In the genomic region with DNA sequence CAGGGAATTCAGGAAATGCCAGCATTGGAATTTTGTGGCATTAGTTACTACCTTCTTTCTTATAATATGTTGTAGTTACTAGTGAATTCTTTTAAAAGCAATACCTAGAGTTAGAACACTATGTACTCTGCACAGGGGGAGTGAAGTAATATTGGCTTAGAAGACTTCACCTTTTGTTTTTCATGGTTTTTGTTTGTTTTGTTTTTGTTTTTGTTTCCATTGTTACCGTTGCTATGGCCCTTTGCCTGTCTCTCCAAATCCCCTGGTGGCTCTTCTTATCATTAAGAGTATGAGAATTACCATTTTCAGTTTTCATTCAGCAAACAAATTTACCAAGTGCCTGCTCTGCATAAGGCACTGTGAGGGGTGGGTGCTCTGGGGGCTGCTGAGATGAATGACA, we compare ENCODE assay signal across 10 cellular contexts.
DNase-seq lines count a peak whose midpoint lies in the region; ATAC-seq, FAIRE-seq and TF ChIP-seq lines count a peak whose summit lies in the region.
"Had no signal": no experiment of that assay in that cellular context is flagged by ENCODE, and none has a peak within 500 bp of the region (broad histone marks: within the 10 kb centered on the region; RNA-seq: fewer than 3 reads in every experiment).

No MANE protein-coding gene starts in this region.

- H3K4me3 ChIP-seq in HUES64 (ENCODE audit: low read length) (no peak overlapping the region), choroid plexus epithelial cell (ENCODE audit: low read depth, low read length) (no peak overlapping the region)
- H3K4me3 ChIP-seq: skin epidermis had no signal

- DNase-seq in GM19239 (ENCODE audit: insufficient read length, low spot score): no peak
- peak; percentile 86 for DNase-seq in choroid plexus epithelial cell (ENCODE audit: low read depth)
- DNase-seq in nephron progenitor cell: no peak
- DNase-seq in nucleus accumbens (lab: John Stamatoyannopoulos, UW): no peak
- DNase-seq in RPMI8226: no peak
- no peak for DNase-seq in NCI-H1694 (lab: John Stamatoyannopoulos, UW)

- peaks cover 16% of the 10 kb centered on the region for H3K4me1 Mint-ChIP-seq in nephron progenitor cell

- no peaks in the 10 kb centered on the region for H3K27me3 ChIP-seq in HUES64 (ENCODE audit: insufficient read depth, low read length)

- H3K27me3 Mint-ChIP-seq in nephron progenitor cell (ENCODE audit: low read depth, poor library complexity): peaks cover 3% of the 10 kb centered on the region

- peaks cover 10% of the 10 kb centered on the region for H3K36me3 ChIP-seq in HUES64 (ENCODE audit: insufficient read depth, low read length)

- FAIRE-seq in GM19239 (lab: Jason Lieb, UNC): peak; percentile 40

- H3K27ac ChIP-seq in HUES64 (ENCODE audit: low read depth, low read length): peak overlapping the region; percentile 65
- H3K27ac ChIP-seq: VCaP had no signal

- H3K27ac Mint-ChIP-seq in nephron progenitor cell: peak overlapping the region; percentile 27

- H3K9ac ChIP-seq in HUES64 (ENCODE audit: low read depth, low read length): peak overlapping the region; percentile 18

- peaks cover 20% of the 10 kb centered on the region for H3K36me3 Mint-ChIP-seq in nephron progenitor cell (ENCODE audit: low read depth)

- WGBS in HUES64: no CpG with 5 or more reads among the region's 1 CpG

- no peaks in the 10 kb centered on the region for H3K9me3 ChIP-seq in HUES64 (ENCODE audit: insufficient read depth, low read depth, low read length)

- H3K9me3 Mint-ChIP-seq in nephron progenitor cell: no peaks in the 10 kb centered on the region

- peaks cover 69% of the 10 kb centered on the region for H3K4me1 ChIP-seq in HUES64 (ENCODE audit: insufficient read depth, low read length)

- peak; percentile 9 for TF ChIP-seq CTCF in choroid plexus epithelial cell (conservative IDR thresholded peaks at IDR 0.05; ENCODE audit: low read depth, low read length)
- TF ChIP-seq CTCF in nephron progenitor cell (IDR thresholded peaks at IDR 0.05): no peak

- ATAC-seq in GM19023 (IDR thresholded peaks at IDR 0.05; ENCODE audit: unreplicated experiment): no peak

- H3K4me3 Mint-ChIP-seq in nephron progenitor cell: no peak overlapping the region
